7 cellular contexts compared by ENCODE assay signal in genomic region chr20:1423625-1424106, GRCh38. TPM values are rescaled to one million over a fixed set of nuclear protein-coding genes. Genes with fewer than 3 reads are reported as not detected.
DNase-seq lines count a peak whose midpoint lies in the region; ATAC-seq and TF ChIP-seq lines count a peak whose summit lies in the region.

No MANE protein-coding gene starts in this region.

- DNase-seq in Daoy (ENCODE audit: low read depth) (peak; percentile 24), LNCaP clone FGC (ENCODE audit: low read depth) (peak; percentile 49), adrenal gland (peak in 6 of 7 donors; percentile 31 to 74 (median 50))

- H3K36me3 ChIP-seq in adrenal gland (replicated peaks in 1 of 2): no peaks in the 10 kb centered on the region
- H3K36me3 ChIP-seq in liver (ENCODE audit: control insufficient read depth in 4 of 4, insufficient read depth in 3 of 4, low read depth in 1 of 4, low read length in 3 of 4): no peaks in the 10 kb centered on the region

- H3K4me3 ChIP-seq in LNCaP clone FGC (ENCODE audit: low read depth, low read length): no peak overlapping the region
- no peak overlapping the region for H3K4me3 ChIP-seq in adrenal gland
- H3K4me3 ChIP-seq in liver (ENCODE audit: low read depth in 1 of 3, low read length in 3 of 3): no peak overlapping the region

- ATAC-seq in HG03469 (IDR thresholded peaks at IDR 0.05; ENCODE audit: unreplicated experiment) (no peak), GM19035 (IDR thresholded peaks at IDR 0.05; ENCODE audit: unreplicated experiment) (no peak), HG03039 (IDR thresholded peaks at IDR 0.05; ENCODE audit: unreplicated experiment) (no peak)

- H3K4me1 ChIP-seq in adrenal gland (replicated peaks in 1 of 2) (no peaks in the 10 kb centered on the region), liver (ENCODE audit: control insufficient read depth in 4 of 4, insufficient read depth in 4 of 4, low read length in 3 of 4) (no peaks in the 10 kb centered on the region)

- TF ChIP-seq CTCF in LNCaP clone FGC (IDR thresholded peaks at IDR 0.05; ENCODE audit: control insufficient read depth, extremely low read depth, insufficient read depth): no peak
- TF ChIP-seq CTCF in adrenal gland (IDR thresholded peaks at IDR 0.05): peak in 2 of 6 experiments; percentile 4 to 29
- no peak for TF ChIP-seq CTCF in liver (IDR thresholded peaks at IDR 0.05; ENCODE audit: low read depth, low read length, missing input control)

- TF ChIP-seq RAD21 in liver (IDR thresholded peaks at IDR 0.05): no peak

- no peak overlapping the region for H3K9ac ChIP-seq in liver (ENCODE audit: low read depth in 1 of 2, low read length in 2 of 2)

- 28 to 42% (median 41%) methylated on average over 3 to 7 of the region's 7 CpGs for WGBS in adrenal gland, 4 donors
- WGBS in liver: 60% methylated on average over 7 of the region's 7 CpGs

- H3K9me3 ChIP-seq in adrenal gland (replicated peaks in 1 of 3) (no peaks in the 10 kb centered on the region), liver (ENCODE audit: control insufficient read depth in 4 of 4, low read length in 3 of 4) (peaks cover 0 to 3% (median 1%) of the 10 kb centered on the region in 4 donors)

- H3K27me3 ChIP-seq in adrenal gland (no peaks in the 10 kb centered on the region), liver (ENCODE audit: control insufficient read depth in 4 of 4, insufficient read depth in 4 of 4, low read length in 3 of 4) (peaks cover 0 to 2% (median 0%) of the 10 kb centered on the region in 4 donors)

- intact Hi-C loops in adrenal gland (cut with DNase I): no loop called here

- TF ChIP-seq POLR2A in adrenal gland (IDR thresholded peaks at IDR 0.05): no peak

- no peak overlapping the region for H3K27ac ChIP-seq in adrenal gland
- no peak overlapping the region for H3K27ac ChIP-seq in liver (ENCODE audit: low read depth in 1 of 2, low read length in 2 of 2)

TF ChIP-seq in liver, 16 proteins besides CTCF, POLR2A, EP300 and RAD21:
- TF ChIP-seq HNF4G (IDR thresholded peaks at IDR 0.05): no peak
- TF ChIP-seq RXRA (IDR thresholded peaks at IDR 0.05): peak; percentile 39 to 40

RNA-seq across cellular contexts. Expression of gene FKBP1A, which starts 30.8 kb away (rescaled TPM):
- total RNA-seq in Daoy (2014; rRNA removed; shearing (Covaris generic)): 72.4 and 77.9 TPM in 2 replicates
- total RNA-seq in adrenal gland (100 to 1,000 TPM in 6 of 8 donors, 10 to 100 TPM in 2; 51.7 to 571 (median 151) TPM), liver (10 to 100 TPM; 49.3 to 50.0 TPM)
- polyA plus RNA-seq in adrenal gland (100 to 1,000 TPM; 111 to 917 (median 149) TPM), liver (100 to 1,000 TPM; 104 to 114 TPM)

RNA-seq across cellular contexts. Expression of gene NSFL1C, which starts 43.0 kb away (rescaled TPM):
- total RNA-seq in Daoy (2014; rRNA removed; shearing (Covaris generic)): 45.9 and 54.2 TPM in 2 replicates
- total RNA-seq in adrenal gland (100 to 1,000 TPM in 4 of 8 donors, 10 to 100 TPM in 4; 52.5 to 491 (median 98.9) TPM), liver (10 to 100 TPM; 13.7 to 32.5 TPM)
- polyA plus RNA-seq in adrenal gland (100 to 1,000 TPM in 1 of 3 donors, 10 to 100 TPM in 2; 46.1 to 510 (median 61.1) TPM), liver (10 to 100 TPM; 36.9 to 49.0 TPM)
